ENCODE assay signal across 12 cellular contexts in genomic region chr4:71126719-71127118, GRCh38.
DNase-seq lines count a peak whose midpoint lies in the region; ATAC-seq and TF ChIP-seq lines count a peak whose summit lies in the region.
"Had no signal": no experiment of that assay in that cellular context is flagged by ENCODE, and none has a peak within 500 bp of the region (broad histone marks: within the 10 kb centered on the region; RNA-seq: fewer than 3 reads in every experiment).

No MANE protein-coding gene starts in this region.

- no peak for TF ChIP-seq POLR2A in stomach (IDR thresholded peaks at IDR 0.05)

- H3K4me3 ChIP-seq in SK-N-SH (ENCODE audit: low read depth in 2 of 2, low read length in 1 of 2): no peak overlapping the region
- no peak overlapping the region for H3K4me3 ChIP-seq in foreskin fibroblast (ENCODE audit: low read depth in 1 of 2, low read length in 2 of 2)
- H3K4me3 ChIP-seq in stomach: no peak overlapping the region

- peaks cover 16% of the 10 kb centered on the region for H3F3A ChIP-seq in SK-N-SH (replicated peaks; ENCODE audit: insufficient read depth)

- intact Hi-C loops in stomach (cut with DNase I; ENCODE audit: low total_unique reads): no loop called here

- TF ChIP-seq RAD21 in SK-N-SH (IDR thresholded peaks at IDR 0.05; ENCODE audit: low read length): no peak

- H3K36me3 Mint-ChIP-seq in glutamatergic neuron (ENCODE audit: unreplicated experiment): peaks cover 4% of the 10 kb centered on the region
- H3K36me3 Mint-ChIP-seq: activated CD8-positive, alpha-beta memory T cell treated with anti-CD3 and anti-CD28 coated beads, Interleukin-2, amount 10 ng/mL, durations not matched to agents 7 days and 5 days; activated naive CD8-positive, alpha-beta T cell treated with anti-CD3 and anti-CD28 coated beads, Interleukin-2, amount 10 ng/mL, durations not matched to agents 7 days and 5 days had no signal

- CTCF ChIA-PET in SK-N-SH (lab: Yijun Ruan, JAX): no interaction called here

- no peak overlapping the region for H3K4me3 Mint-ChIP-seq in glutamatergic neuron (ENCODE audit: unreplicated experiment)
- H3K4me3 Mint-ChIP-seq: activated CD8-positive, alpha-beta memory T cell treated with anti-CD3 and anti-CD28 coated beads, Interleukin-2, amount 10 ng/mL, durations not matched to agents 7 days and 5 days; activated naive CD8-positive, alpha-beta T cell treated with anti-CD3 and anti-CD28 coated beads, Interleukin-2, amount 10 ng/mL, durations not matched to agents 7 days and 5 days had no signal

- H3K27me3 ChIP-seq in SK-N-SH (ENCODE audit: insufficient read depth): no peaks in the 10 kb centered on the region
- H3K27me3 ChIP-seq in stomach: no peaks in the 10 kb centered on the region

- ATAC-seq in SK-N-SH treated with all-trans-retinoic acid at 6 μM for 48 hours (no peak; the same call in 2 of the 3 replicates), GM18861 (IDR thresholded peaks at IDR 0.05; ENCODE audit: unreplicated experiment) (no peak)
- ATAC-seq: activated CD8-positive, alpha-beta memory T cell treated with anti-CD3 and anti-CD28 coated beads, Interleukin-2, amount 10 ng/mL, durations not matched to agents 7 days and 5 days had no signal

- no peak for DNase-seq in SK-N-SH
- peak; percentile 83 for DNase-seq in SW480 (ENCODE audit: low spot score)
- peak; percentile 55 to 64 for DNase-seq in foreskin fibroblast
- DNase-seq in glutamatergic neuron: no peak
- no peak for DNase-seq in stomach
- DNase-seq in NCI-H2029 (lab: John Stamatoyannopoulos, UW): no peak
- DNase-seq: activated CD8-positive, alpha-beta memory T cell treated with anti-CD3 and anti-CD28 coated beads, Interleukin-2, amount 10 ng/mL, durations not matched to agents 7 days and 5 days; activated naive CD8-positive, alpha-beta T cell treated with anti-CD3 and anti-CD28 coated beads, Interleukin-2, amount 10 ng/mL, durations not matched to agents 7 days and 5 days; hypothalamus had no signal

- POLR2A ChIA-PET in SK-N-SH (lab: Yijun Ruan, JAX): no interaction called here

- 16% methylated on average over 1 of the region's 1 CpG for WGBS in SK-N-SH (ENCODE audit: low lambda C conversion rate)
- 31 to 73% (median 63%) methylated on average over 1 of the region's 1 CpG for WGBS in stomach, 5 donors

- H3K9me3 ChIP-seq in SK-N-SH: no peaks in the 10 kb centered on the region
- H3K9me3 ChIP-seq in stomach: no peaks in the 10 kb centered on the region

- TF ChIP-seq CTCF in SK-N-SH (IDR thresholded peaks at IDR 0.05): no peak
- TF ChIP-seq CTCF in foreskin fibroblast (IDR thresholded peaks at IDR 0.05; ENCODE audit: low read depth, low read length): no peak
- no peak for TF ChIP-seq CTCF in glutamatergic neuron (IDR thresholded peaks at IDR 0.05; ENCODE audit: partially characterized antibody, unreplicated experiment)
- no peak for TF ChIP-seq CTCF in stomach (IDR thresholded peaks at IDR 0.05)

- H3K4me1 ChIP-seq in SK-N-SH (ENCODE audit: control insufficient read depth in 1 of 2, insufficient read depth in 2 of 2, low read depth in 1 of 2, low read length in 1 of 2): no peaks in the 10 kb centered on the region
- H3K4me1 ChIP-seq in stomach: no peaks in the 10 kb centered on the region

- no peak overlapping the region for H3K9ac ChIP-seq in SK-N-SH

- H3K27ac ChIP-seq in SK-N-SH (ENCODE audit: low read depth in 2 of 2, low read length in 1 of 2) (peak overlapping the region in 1 of 2 experiments; percentile 48; a peak in 2 of 4 replicates), stomach (no peak overlapping the region)
- H3K27ac ChIP-seq: 22Rv1 had no signal

- H3K27me3 Mint-ChIP-seq in glutamatergic neuron (ENCODE audit: unreplicated experiment): peaks cover 2% of the 10 kb centered on the region

- H3K9me2 ChIP-seq in SK-N-SH: no peaks in the 10 kb centered on the region

- H3K36me3 ChIP-seq in SK-N-SH (replicated peaks in 1 of 2; ENCODE audit: control insufficient read depth in 1 of 2, insufficient read depth in 2 of 2, low read length in 1 of 2) (no peaks in the 10 kb centered on the region), stomach (no peaks in the 10 kb centered on the region)

- H3K27ac Mint-ChIP-seq in glutamatergic neuron (ENCODE audit: unreplicated experiment): no peak overlapping the region
- H3K27ac Mint-ChIP-seq: activated CD8-positive, alpha-beta memory T cell treated with anti-CD3 and anti-CD28 coated beads, Interleukin-2, amount 10 ng/mL, durations not matched to agents 7 days and 5 days; activated naive CD8-positive, alpha-beta T cell treated with anti-CD3 and anti-CD28 coated beads, Interleukin-2, amount 10 ng/mL, durations not matched to agents 7 days and 5 days had no signal

- no peaks in the 10 kb centered on the region for H3K9me3 Mint-ChIP-seq in glutamatergic neuron (ENCODE audit: unreplicated experiment)
- H3K9me3 Mint-ChIP-seq: activated naive CD8-positive, alpha-beta T cell treated with anti-CD3 and anti-CD28 coated beads, Interleukin-2, amount 10 ng/mL, durations not matched to agents 7 days and 5 days had no signal

- H2AFZ ChIP-seq in SK-N-SH (ENCODE audit: low read depth): 0 out of 2 replicates have a peak overlapping the region, but pooled peaks have one; percentile 32

- TF ChIP-seq EP300 in SK-N-SH (IDR thresholded peaks at IDR 0.05; ENCODE audit: borderline replicate concordance in 1 of 2, low read depth in 1 of 2, low read length in 1 of 2) (peak in 1 of 2 experiments; percentile 20; a peak in 1 of 4 replicates), stomach (IDR thresholded peaks at IDR 0.05) (no peak)

- H4K20me1 ChIP-seq in SK-N-SH (ENCODE audit: insufficient read depth): no peaks in the 10 kb centered on the region

- H3K79me2 ChIP-seq in SK-N-SH (ENCODE audit: insufficient read depth): no peaks in the 10 kb centered on the region

- H3K4me2 ChIP-seq in SK-N-SH: no peak overlapping the region

- peaks cover 5% of the 10 kb centered on the region for H3K4me1 Mint-ChIP-seq in glutamatergic neuron (ENCODE audit: low read depth, unreplicated experiment)

TF ChIP-seq in SK-N-SH, 30 proteins besides CTCF, POLR2A, EP300 and RAD21 (continues in another document):
- no peak for TF ChIP-seq MXI1 (IDR thresholded peaks at IDR 0.05; ENCODE audit: low read depth, low read length)
- TF ChIP-seq MAX (IDR thresholded peaks at IDR 0.05; ENCODE audit: low read depth): no peak
- no peak for TF ChIP-seq MEF2A (IDR thresholded peaks at IDR 0.05; ENCODE audit: borderline replicate concordance, low read depth)
- TF ChIP-seq ELF1 (IDR thresholded peaks at IDR 0.05): no peak
- no peak for TF ChIP-seq POLR2AphosphoS5 (IDR thresholded peaks at IDR 0.05; ENCODE audit: low read depth, low read length)
- no peak for TF ChIP-seq YY1 (IDR thresholded peaks at IDR 0.05; ENCODE audit: low read depth)
- no peak for TF ChIP-seq USF2 (IDR thresholded peaks at IDR 0.05; ENCODE audit: borderline replicate concordance, low read depth, low read length)
- TF ChIP-seq IRF3 (IDR thresholded peaks at IDR 0.05; ENCODE audit: low read depth, low read length): no peak

TF ChIP-seq in SK-N-SH treated with all-trans-retinoic acid at 6 μM for 48 hours, 23 proteins besides CTCF, POLR2A, EP300 and RAD21 (continues in another document):
- TF ChIP-seq TCF4 (CRISPR knock-in tag; IDR thresholded peaks at IDR 0.05; ENCODE audit: borderline replicate concordance) (no peak), TSHZ2 (CRISPR knock-in tag; IDR thresholded peaks at IDR 0.05) (no peak), ZNF8 (CRISPR knock-in tag; IDR thresholded peaks at IDR 0.05) (no peak), CREB5 (CRISPR knock-in tag; IDR thresholded peaks at IDR 0.05; ENCODE audit: low read depth) (no peak), BACH2 (CRISPR knock-in tag; IDR thresholded peaks at IDR 0.05; ENCODE audit: borderline replicate concordance) (no peak)

Comparison
In these comparisons a context has a peak if more than half of its experiments do, and no peak if none do; other contexts are left out.
1. DNase-seq: peak in SW480 (single experiment) and foreskin fibroblast (2 of 2); none in SK-N-SH (single experiment), glutamatergic neuron (single experiment), stomach (single experiment) and NCI-H2029 (single experiment).